ENCODE assay signal across 1 cellular context in the genomic region with DNA sequence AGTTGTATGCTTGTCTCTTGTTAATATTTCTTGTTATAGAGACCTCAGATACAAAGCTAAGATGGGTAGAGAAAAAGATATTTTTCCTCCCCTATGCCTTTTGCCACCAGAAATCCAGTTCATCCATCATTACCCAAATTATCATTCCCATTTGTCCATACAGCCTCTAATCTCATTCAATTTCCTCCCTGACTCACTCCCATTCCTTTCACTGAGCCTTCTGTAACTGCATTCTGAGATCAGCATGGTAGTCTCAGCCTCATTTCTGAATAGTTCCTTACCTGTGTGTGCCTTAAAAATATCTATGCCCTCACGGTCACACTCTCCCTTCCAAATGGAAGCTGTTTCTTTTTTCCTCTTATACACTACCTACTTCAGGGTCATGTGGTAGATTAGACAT.
TF ChIP-seq lines count a peak whose summit lies in the region.

No MANE protein-coding gene starts in this region.

TF ChIP-seq in SK-N-SH, 30 proteins besides CTCF, POLR2A, EP300 and RAD21:
- TF ChIP-seq, protein P1, sequence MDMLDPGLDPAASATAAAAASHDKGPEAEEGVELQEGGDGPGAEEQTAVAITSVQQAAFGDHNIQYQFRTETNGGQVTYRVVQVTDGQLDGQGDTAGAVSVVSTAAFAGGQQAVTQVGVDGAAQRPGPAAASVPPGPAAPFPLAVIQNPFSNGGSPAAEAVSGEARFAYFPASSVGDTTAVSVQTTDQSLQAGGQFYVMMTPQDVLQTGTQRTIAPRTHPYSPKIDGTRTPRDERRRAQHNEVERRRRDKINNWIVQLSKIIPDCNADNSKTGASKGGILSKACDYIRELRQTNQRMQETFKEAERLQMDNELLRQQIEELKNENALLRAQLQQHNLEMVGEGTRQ (IDR thresholded peaks at IDR 0.05; ENCODE audit: borderline replicate concordance, low read depth, low read length): no peak
- TF ChIP-seq FOSL2 (IDR thresholded peaks at IDR 0.05; ENCODE audit: borderline replicate concordance, low read depth): no peak; the same call in 1 of the 2 replicates
- TF ChIP-seq MXI1 (IDR thresholded peaks at IDR 0.05; ENCODE audit: low read depth, low read length): no peak
- no peak for TF ChIP-seq EZH2phosphoT487 (IDR thresholded peaks at IDR 0.05; ENCODE audit: borderline replicate concordance, low read depth)
- TF ChIP-seq, protein P2, sequence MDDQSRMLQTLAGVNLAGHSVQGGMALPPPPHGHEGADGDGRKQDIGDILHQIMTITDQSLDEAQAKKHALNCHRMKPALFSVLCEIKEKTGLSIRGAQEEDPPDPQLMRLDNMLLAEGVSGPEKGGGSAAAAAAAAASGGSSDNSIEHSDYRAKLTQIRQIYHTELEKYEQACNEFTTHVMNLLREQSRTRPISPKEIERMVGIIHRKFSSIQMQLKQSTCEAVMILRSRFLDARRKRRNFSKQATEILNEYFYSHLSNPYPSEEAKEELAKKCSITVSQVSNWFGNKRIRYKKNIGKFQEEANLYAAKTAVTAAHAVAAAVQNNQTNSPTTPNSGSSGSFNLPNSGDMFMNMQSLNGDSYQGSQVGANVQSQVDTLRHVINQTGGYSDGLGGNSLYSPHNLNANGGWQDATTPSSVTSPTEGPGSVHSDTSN (IDR thresholded peaks at IDR 0.05): no peak
- TF ChIP-seq FOXM1 (IDR thresholded peaks at IDR 0.05; ENCODE audit: low read depth): no peak
- no peak for TF ChIP-seq RXRA (IDR thresholded peaks at IDR 0.05; ENCODE audit: borderline replicate concordance, low read depth)
- no peak for TF ChIP-seq GABPA (IDR thresholded peaks at IDR 0.05; ENCODE audit: low read depth)
- TF ChIP-seq YY1 (IDR thresholded peaks at IDR 0.05; ENCODE audit: low read depth): no peak
- TF ChIP-seq, protein P3, sequence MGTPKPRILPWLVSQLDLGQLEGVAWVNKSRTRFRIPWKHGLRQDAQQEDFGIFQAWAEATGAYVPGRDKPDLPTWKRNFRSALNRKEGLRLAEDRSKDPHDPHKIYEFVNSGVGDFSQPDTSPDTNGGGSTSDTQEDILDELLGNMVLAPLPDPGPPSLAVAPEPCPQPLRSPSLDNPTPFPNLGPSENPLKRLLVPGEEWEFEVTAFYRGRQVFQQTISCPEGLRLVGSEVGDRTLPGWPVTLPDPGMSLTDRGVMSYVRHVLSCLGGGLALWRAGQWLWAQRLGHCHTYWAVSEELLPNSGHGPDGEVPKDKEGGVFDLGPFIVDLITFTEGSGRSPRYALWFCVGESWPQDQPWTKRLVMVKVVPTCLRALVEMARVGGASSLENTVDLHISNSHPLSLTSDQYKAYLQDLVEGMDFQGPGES (IDR thresholded peaks at IDR 0.05; ENCODE audit: low read depth, low read length): no peak
- TF ChIP-seq MEF2A (IDR thresholded peaks at IDR 0.05; ENCODE audit: borderline replicate concordance, low read depth): no peak
- no peak for TF ChIP-seq CHD2 (IDR thresholded peaks at IDR 0.05; ENCODE audit: low read length, partially characterized antibody)
- TF ChIP-seq FOXJ3 (CRISPR knock-in tag; IDR thresholded peaks at IDR 0.05): no peak
TF ChIP-seq in SK-N-SH: peak in this region for 0.
